In genomic region chr1:158998037-158998780, GRCh38 we compare ENCODE assay signal across 8 cellular contexts. TPM values are rescaled to one million over a fixed set of nuclear protein-coding genes. Genes with fewer than 3 reads are reported as not detected.
DNase-seq lines count a peak whose midpoint lies in the region; ATAC-seq, FAIRE-seq and TF ChIP-seq lines count a peak whose summit lies in the region.

No MANE protein-coding gene starts in this region.

- DNase-seq in Calu3, result no peak
- DNase-seq in MCF 10A (ENCODE audit: unreplicated experiment), result no peak
- no peak for DNase-seq in neural progenitor cell (ENCODE audit: low spot score)
- no peak for DNase-seq in COLO668 (lab: John Stamatoyannopoulos, UW; ENCODE audit: unreplicated experiment)
- DNase-seq in NCI-H524 (lab: John Stamatoyannopoulos, UW), result no peak
- DNase-seq in NCI-H1417 treated with DMSO at 0.1 percent for 48 hours (lab: John Stamatoyannopoulos, UW), result no peak
- DNase-seq in frontal cortex (ENCODE audit: low spot score in 2 of 2), result no peak

- H3K9ac ChIP-seq in neural progenitor cell, result no peak overlapping the region

- H3K9me3 ChIP-seq in neural progenitor cell (ENCODE audit: low read depth), result no peaks in the 10 kb centered on the region

- peak overlapping the region; percentile 80 for H3K4me2 ChIP-seq in neural progenitor cell

- H3K27ac Mint-ChIP-seq in Calu3 (ENCODE audit: unreplicated experiment) (peak overlapping the region; percentile 38), MCF 10A (ENCODE audit: low read depth, unreplicated experiment) (peak overlapping the region; percentile 63), neural progenitor cell (no peak overlapping the region)

- POLR2A ChIA-PET in MCF 10A (lab: Yijun Ruan, JAX), result interaction anchor here (0.6 to 1.3 kb wide), 6 partner anchors 8 to 848 kb away, joined by 3 to 4 read pairs (median 3); partner anchors contain the start of gene IFI16

- H3K27me3 Mint-ChIP-seq in Calu3 (ENCODE audit: unreplicated experiment), result no peaks in the 10 kb centered on the region
- no peaks in the 10 kb centered on the region for H3K27me3 Mint-ChIP-seq in MCF 10A (ENCODE audit: insufficient read depth, unreplicated experiment)
- H3K27me3 Mint-ChIP-seq in neural progenitor cell (ENCODE audit: insufficient read depth, low read depth), result no peaks in the 10 kb centered on the region

- peaks cover 15% of the 10 kb centered on the region for H3F3A ChIP-seq in neural progenitor cell (ENCODE audit: low read depth)

- intact Hi-C loops in Calu3 (cut with micrococcal nuclease; ENCODE audit: unreplicated experiment) (loop anchor here (2.0 to 5.0 kb wide), 5 partner anchors 201 to 873 kb away; no protein-coding TSS in a partner anchor), MCF 10A (cut with micrococcal nuclease) (loop anchor here (1.0 to 5.0 kb wide), 6 partner anchors 115 to 873 kb away; no protein-coding TSS in a partner anchor)

- H3K4me3 Mint-ChIP-seq in Calu3 (ENCODE audit: low read depth, unreplicated experiment) (peak overlapping the region; percentile 63), MCF 10A (ENCODE audit: unreplicated experiment) (peak overlapping the region; percentile 65), neural progenitor cell (peak overlapping the region; percentile 80)

- H3K4me3 ChIP-seq in neural progenitor cell, result peak overlapping the region; percentile 58

- H3K27me3 ChIP-seq in neural progenitor cell, result no peaks in the 10 kb centered on the region

- H3K79me2 ChIP-seq in neural progenitor cell (ENCODE audit: low read depth), result no peaks in the 10 kb centered on the region

- no peaks in the 10 kb centered on the region for H4K20me1 ChIP-seq in neural progenitor cell (ENCODE audit: low read depth)

- no peak for FAIRE-seq in frontal cortex (lab: Jason Lieb, UNC)

- H3K36me3 ChIP-seq in neural progenitor cell, result no peaks in the 10 kb centered on the region

- H2AFZ ChIP-seq in neural progenitor cell (replicated peaks), result peak overlapping the region; percentile 68

- no peak overlapping the region for H3K27ac ChIP-seq in neural progenitor cell

- CTCF ChIA-PET in Calu3 (lab: Charles Lee) (interaction anchor here (1.0 to 1.3 kb wide), 5 partner anchors 11 to 1036 kb away, joined by 3 to 7 read pairs (median 3); partner anchors contain the start of gene IFI16), MCF 10A (lab: Yijun Ruan, JAX) (interaction anchor here (0.5 to 2.7 kb wide), 43 partner anchors 9 to 899 kb away, joined by 3 to 32 read pairs (median 4); partner anchors contain the start of gene IFI16)

- TF ChIP-seq CTCF in Calu3 (IDR thresholded peaks at IDR 0.05; ENCODE audit: unreplicated experiment), result no peak
- no peak for TF ChIP-seq CTCF in MCF 10A (IDR thresholded peaks at IDR 0.05; ENCODE audit: unreplicated experiment)
- no peak for TF ChIP-seq CTCF in neural progenitor cell (IDR thresholded peaks at IDR 0.05)

- no peaks in the 10 kb centered on the region for H3K36me3 Mint-ChIP-seq in Calu3 (ENCODE audit: insufficient read depth, unreplicated experiment)
- H3K36me3 Mint-ChIP-seq in MCF 10A (ENCODE audit: insufficient read depth, unreplicated experiment), result no peaks in the 10 kb centered on the region
- H3K36me3 Mint-ChIP-seq in neural progenitor cell, result no peaks in the 10 kb centered on the region

- H3K9me3 Mint-ChIP-seq in Calu3 (ENCODE audit: low read depth, unreplicated experiment), result no peaks in the 10 kb centered on the region
- H3K9me3 Mint-ChIP-seq in MCF 10A (ENCODE audit: unreplicated experiment), result no peaks in the 10 kb centered on the region
- H3K9me3 Mint-ChIP-seq in neural progenitor cell, result no peaks in the 10 kb centered on the region

- ATAC-seq in HG02938 (IDR thresholded peaks at IDR 0.05; ENCODE audit: unreplicated experiment), result peak; percentile 16

- H3K4me1 ChIP-seq in neural progenitor cell, result peaks cover 11% of the 10 kb centered on the region

- BruUV-seq in Calu3 (replicated peaks; lab: Mats Ljungman, UMichigan) (no TSS peak), MCF 10A (replicated peaks; lab: Mats Ljungman, UMichigan) (no TSS peak)

- H3K4me1 Mint-ChIP-seq in Calu3 (ENCODE audit: low read depth, unreplicated experiment) (peaks cover 29% of the 10 kb centered on the region), MCF 10A (ENCODE audit: insufficient read depth, unreplicated experiment) (peaks cover 22% of the 10 kb centered on the region), neural progenitor cell (peaks cover 15% of the 10 kb centered on the region)

RNA-seq across cellular contexts. Expression of gene IFI16, which starts 11.5 kb away (rescaled TPM):
- total RNA-seq in Calu3 (2022) (52.8 and 84.5 TPM in 2 replicates), MCF 10A (2022) (139 and 163 TPM in 2 replicates), neural progenitor cell (ENCODE audit: low replicate concordance) (4.0 and 5.4 TPM in 2 replicates), frontal cortex (15.5 TPM)
